In genomic region chr15:40825661-40826088, GRCh38 we compare ENCODE assay signal across 1 cellular context.
TF ChIP-seq lines count a peak whose summit lies in the region.

No MANE protein-coding gene starts in this region.

TF ChIP-seq in IMR-90, 13 proteins besides CTCF, POLR2A, EP300 and RAD21:
- TF ChIP-seq, protein P1, sequence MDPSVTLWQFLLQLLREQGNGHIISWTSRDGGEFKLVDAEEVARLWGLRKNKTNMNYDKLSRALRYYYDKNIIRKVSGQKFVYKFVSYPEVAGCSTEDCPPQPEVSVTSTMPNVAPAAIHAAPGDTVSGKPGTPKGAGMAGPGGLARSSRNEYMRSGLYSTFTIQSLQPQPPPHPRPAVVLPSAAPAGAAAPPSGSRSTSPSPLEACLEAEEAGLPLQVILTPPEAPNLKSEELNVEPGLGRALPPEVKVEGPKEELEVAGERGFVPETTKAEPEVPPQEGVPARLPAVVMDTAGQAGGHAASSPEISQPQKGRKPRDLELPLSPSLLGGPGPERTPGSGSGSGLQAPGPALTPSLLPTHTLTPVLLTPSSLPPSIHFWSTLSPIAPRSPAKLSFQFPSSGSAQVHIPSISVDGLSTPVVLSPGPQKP (IDR thresholded peaks at IDR 0.05; ENCODE audit: borderline replicate concordance, low read depth, low read length): no peak
- TF ChIP-seq MAFK (IDR thresholded peaks at IDR 0.05; ENCODE audit: low read depth, low read length) (no peak), MAZ (IDR thresholded peaks at IDR 0.05; ENCODE audit: borderline replicate concordance, low read depth, low read length) (no peak), RCOR1 (IDR thresholded peaks at IDR 0.05; ENCODE audit: insufficient replicate concordance, low read length) (no peak), CHD1 (IDR thresholded peaks at IDR 0.05; ENCODE audit: low read depth, low read length) (no peak), RFX5 (IDR thresholded peaks at IDR 0.05; ENCODE audit: low read depth, low read length) (no peak), FOS (IDR thresholded peaks at IDR 0.05; ENCODE audit: low read depth, low read length) (no peak), CEBPB (IDR thresholded peaks at IDR 0.05; ENCODE audit: low read depth, low read length) (no peak), SMC3 (IDR thresholded peaks at IDR 0.05; ENCODE audit: low read depth, low read length) (no peak)
TF ChIP-seq in IMR-90: peak in this region for 0.
